ENCODE assay signal across 8 cellular contexts in genomic region chr3:87792532-87793321, GRCh38. TPM values are rescaled to one million over a fixed set of nuclear protein-coding genes. Genes with fewer than 3 reads are reported as not detected.
DNase-seq lines count a peak whose midpoint lies in the region; ATAC-seq, FAIRE-seq and TF ChIP-seq lines count a peak whose summit lies in the region.

HTR1F (plus strand) TSS chr3:87792706.

- no peak for TF ChIP-seq CTCF in ascending aorta (IDR thresholded peaks at IDR 0.05)

- H3K27ac Mint-ChIP-seq in activated CD4-positive, alpha-beta T cell treated with anti-CD3 and anti-CD28 coated beads, Interleukin-2, amount 10 ng/mL, durations not matched to agents 24 days and 14 days, result no peak within 1 kb of the TSS

- H3K4me1 ChIP-seq in ascending aorta, result peaks cover 0 to 4% of the 10 kb centered on the region in 2 donors

- no peaks in the 10 kb centered on the region for H3K36me3 ChIP-seq in ascending aorta

- peak within 1 kb of the TSS; percentile 76 for H3K4me3 Mint-ChIP-seq in activated CD4-positive, alpha-beta T cell treated with anti-CD3 and anti-CD28 coated beads, Interleukin-2, amount 10 ng/mL, durations not matched to agents 24 days and 14 days

- DNase-seq in activated CD4-positive, alpha-beta T cell treated with anti-CD3 and anti-CD28 coated beads, Interleukin-2, amount 10 ng/mL, durations not matched to agents 24 days and 14 days, result peak; percentile 59
- DNase-seq in activated CD4-positive, alpha-beta T cell treated with anti-CD3 and anti-CD28 coated beads, Interleukin-2, amount 50 U/mL, for 4 hours, result no peak
- no peak for DNase-seq in ascending aorta (ENCODE audit: low spot score in 2 of 2)
- DNase-seq in iPS-NIHi7 (ENCODE audit: extremely low spot score), result peak; percentile 48
- DNase-seq in stimulated activated naive CD8-positive, alpha-beta T cell treated with anti-CD3 and anti-CD28 coated beads, Interleukin-15, Interleukin-2, amounts not matched to agents 100 U/mL and 50 U/mL, for 24 hours, result peak; percentile 30
- DNase-seq in GM19239 (ENCODE audit: insufficient read length, low spot score), result no peak
- DNase-seq in NCI-H1436 (lab: John Stamatoyannopoulos, UW), result no peak

- H3K27me3 Mint-ChIP-seq in activated CD4-positive, alpha-beta T cell treated with anti-CD3 and anti-CD28 coated beads, Interleukin-2, amount 10 ng/mL, durations not matched to agents 24 days and 14 days, result peaks cover 69% of the 10 kb centered on the region

- peak; percentile 58 for ATAC-seq in stimulated activated naive CD8-positive, alpha-beta T cell treated with anti-CD3 and anti-CD28 coated beads, Interleukin-15, Interleukin-2, amounts not matched to agents 100 U/mL and 50 U/mL, for 24 hours
- no peak for ATAC-seq in GM21619 (IDR thresholded peaks at IDR 0.05; ENCODE audit: unreplicated experiment)

- H3K4me1 Mint-ChIP-seq in activated CD4-positive, alpha-beta T cell treated with anti-CD3 and anti-CD28 coated beads, Interleukin-2, amount 10 ng/mL, durations not matched to agents 24 days and 14 days, result peaks cover 20% of the 10 kb centered on the region

- H3K36me3 Mint-ChIP-seq in activated CD4-positive, alpha-beta T cell treated with anti-CD3 and anti-CD28 coated beads, Interleukin-2, amount 10 ng/mL, durations not matched to agents 24 days and 14 days (ENCODE audit: low read depth), result no peaks in the 10 kb centered on the region

- H3K27ac ChIP-seq in ascending aorta, result no peak within 1 kb of the TSS

- H3K27me3 ChIP-seq in ascending aorta, result peaks cover 4% of the 10 kb centered on the region

- H3K4me3 ChIP-seq in ascending aorta, result peak within 1 kb of the TSS; percentile 45 to 55

- peaks cover 5% of the 10 kb centered on the region for H3K9me3 Mint-ChIP-seq in activated CD4-positive, alpha-beta T cell treated with anti-CD3 and anti-CD28 coated beads, Interleukin-2, amount 10 ng/mL, durations not matched to agents 24 days and 14 days

- FAIRE-seq in GM19239 (lab: Jason Lieb, UNC), result no peak

- H3K9me3 ChIP-seq in ascending aorta, result no peaks in the 10 kb centered on the region

- intact Hi-C loops in activated CD4-positive, alpha-beta T cell treated with anti-CD3 and anti-CD28 coated beads, Interleukin-2, amount 10 ng/mL, durations not matched to agents 24 days and 14 days (cut with micrococcal nuclease), result loop anchor here (5.0 kb wide), 1 partner anchor 210 kb away; no protein-coding TSS in a partner anchor
- intact Hi-C loops in ascending aorta (cut with DNase I), result no loop called here

RNA-seq across cellular contexts. Expression of gene HTR1F, which starts in this region (rescaled TPM):
- not detected in 2 replicates for total RNA-seq in activated CD4-positive, alpha-beta T cell treated with anti-CD3 and anti-CD28 coated beads, Interleukin-2, amount 10 ng/mL, durations not matched to agents 24 days and 14 days
- total RNA-seq in ascending aorta, result not detected

Comparison
In these comparisons a context has a peak if more than half of its experiments do, and no peak if none do; other contexts are left out.
1. Peak in DNase-seq in activated CD4-positive, alpha-beta T cell treated with anti-CD3 and anti-CD28 coated beads, Interleukin-2, amount 10 ng/mL, durations not matched to agents 24 days and 14 days; RNA of the gene not detected or under 1 TPM.
2. DNase-seq: peak in iPS-NIHi7 (single experiment) and stimulated activated naive CD8-positive, alpha-beta T cell treated with anti-CD3 and anti-CD28 coated beads, Interleukin-15, Interleukin-2, amounts not matched to agents 100 U/mL and 50 U/mL, for 24 hours (single experiment); none in activated CD4-positive, alpha-beta T cell treated with anti-CD3 and anti-CD28 coated beads, Interleukin-2, amount 50 U/mL, for 4 hours (0 of 2), ascending aorta (0 of 2), GM19239 (single experiment) and NCI-H1436 (single experiment).